Comparison of ENCODE assay signal across 8 cellular contexts in genomic region chr19:51473009-51473707, GRCh38. TPM values are rescaled to one million over a fixed set of nuclear protein-coding genes. Genes with fewer than 3 reads are reported as not detected.
DNase-seq lines count a peak whose midpoint lies in the region; ATAC-seq and TF ChIP-seq lines count a peak whose summit lies in the region.

No MANE protein-coding gene starts in this region.

- no peaks in the 10 kb centered on the region for H3K79me2 ChIP-seq in DOHH2 (ENCODE audit: control insufficient read depth, low read length)

- no peaks in the 10 kb centered on the region for H3K36me3 Mint-ChIP-seq in activated naive CD4-positive, alpha-beta T cell treated with anti-CD3 and anti-CD28 coated beads, Interleukin-2, amount 50 U/mL, for 72 hours

- H3K4me2 ChIP-seq in DOHH2 (ENCODE audit: low read length): no peak overlapping the region

- no peaks in the 10 kb centered on the region for H3K9me2 ChIP-seq in DOHH2 (replicated peaks; ENCODE audit: control insufficient read depth, low read length)

- H3K27me3 ChIP-seq in DOHH2 (ENCODE audit: control insufficient read depth, low read length): peaks cover 11% of the 10 kb centered on the region; the same call in 1 of the 2 replicates
- peaks cover 0 to 38% (median 8%) of the 10 kb centered on the region in 9 donors for H3K27me3 ChIP-seq in heart left ventricle
- no peaks in the 10 kb centered on the region for H3K27me3 ChIP-seq in aorta (ENCODE audit: control insufficient read depth in 1 of 2, insufficient read depth in 2 of 2, low read length in 1 of 2)

- H3K27ac ChIP-seq in DOHH2 (ENCODE audit: low read depth, low read length) (no peak overlapping the region), heart left ventricle (no peak overlapping the region), aorta (ENCODE audit: low read depth in 1 of 2, low read length in 2 of 2) (no peak overlapping the region)

- H3K36me3 ChIP-seq in DOHH2 (ENCODE audit: control insufficient read depth, low read length): no peaks in the 10 kb centered on the region
- no peaks in the 10 kb centered on the region for H3K36me3 ChIP-seq in heart left ventricle
- H3K36me3 ChIP-seq in aorta (ENCODE audit: control insufficient read depth in 1 of 2, insufficient read depth in 2 of 2, low read length in 1 of 2): no peaks in the 10 kb centered on the region

- peak; percentile 79 to 86 for ATAC-seq in activated naive CD4-positive, alpha-beta T cell treated with anti-CD3 and anti-CD28 coated beads, Interleukin-2, amount 50 U/mL, for 72 hours
- peak; percentile 67 to 82 (median 78) for ATAC-seq in heart left ventricle
- ATAC-seq in aorta (ENCODE audit: low FRiP score): peak; percentile 67
- ATAC-seq in HG03521 (IDR thresholded peaks at IDR 0.05; ENCODE audit: unreplicated experiment): no peak

- H3F3A ChIP-seq in DOHH2 (ENCODE audit: control insufficient read depth, insufficient read depth): no peaks in the 10 kb centered on the region

- H3K9me3 ChIP-seq in DOHH2 (ENCODE audit: control insufficient read depth, insufficient read depth, low read length) (no peaks in the 10 kb centered on the region), heart left ventricle (no peaks in the 10 kb centered on the region), aorta (ENCODE audit: control insufficient read depth, low read length) (no peaks in the 10 kb centered on the region)

- whole genome bisulfite sequencing in heart left ventricle, 4 donors: 31 to 35% (median 33%) methylated on average over 7 of the region's 7 CpGs
- WGBS in aorta, 2 donors: 28 to 32% methylated on average over 7 of the region's 7 CpGs

- H4K20me1 ChIP-seq in DOHH2 (ENCODE audit: control insufficient read depth, insufficient read depth, low read depth, low read length): no peaks in the 10 kb centered on the region

- H3K9me3 Mint-ChIP-seq in activated naive CD4-positive, alpha-beta T cell treated with anti-CD3 and anti-CD28 coated beads, Interleukin-2, amount 50 U/mL, for 72 hours: no peaks in the 10 kb centered on the region

- TF ChIP-seq POLR2A in heart left ventricle (IDR thresholded peaks at IDR 0.05): no peak

- DNase-seq in M059J (ENCODE audit: low read depth) (peak; percentile 55), SKM-1 treated with dmso at 0.1 percent for 144 hours (lab: John Stamatoyannopoulos, UW; ENCODE audit: unreplicated experiment) (peak; percentile 32), heart left ventricle (peak in 4 of 5 donors; percentile 70 to 77 (median 72)), pulmonary artery endothelial cell (ENCODE audit: low read depth, low spot score) (peak; percentile 24), aorta (peak; percentile 76 to 84)
- peak; percentile 72 to 90 for DNase-seq in activated naive CD4-positive, alpha-beta T cell treated with anti-CD3 and anti-CD28 coated beads, Interleukin-2, amount 50 U/mL, for 72 hours (ENCODE audit: low spot score in 2 of 2)

- intact Hi-C loops in heart left ventricle (cut with DNase I): loop anchor here (1.0 to 10.0 kb wide), 8 partner anchors 184 to 312 kb away; no protein-coding TSS in a partner anchor
- intact Hi-C loops in aorta (cut with DNase I): loop anchor here (2.0 to 5.0 kb wide), 3 partner anchors 184 to 306 kb away; no protein-coding TSS in a partner anchor

- H3K4me3 ChIP-seq in DOHH2 (ENCODE audit: low read length) (no peak overlapping the region), heart left ventricle (no peak overlapping the region), aorta (ENCODE audit: low read length in 2 of 2) (no peak overlapping the region)

- H3K4me1 ChIP-seq in DOHH2 (ENCODE audit: control insufficient read depth, low read length) (no peaks in the 10 kb centered on the region), heart left ventricle (peaks cover 0 to under 1% (median 0%) of the 10 kb centered on the region in 12 donors), aorta (ENCODE audit: control insufficient read depth in 1 of 2, insufficient read depth in 2 of 2, low read length in 2 of 2) (no peaks in the 10 kb centered on the region)

- TF ChIP-seq CTCF in DOHH2 (IDR thresholded peaks at IDR 0.05; ENCODE audit: low read depth, low read length, poor library complexity, severe bottlenecking) (peak; percentile 84), heart left ventricle (IDR thresholded peaks at IDR 0.05) (peak; percentile 77 to 97 (median 86))

- peak overlapping the region in 1 of 2 donors; percentile 37 for H3K27ac Mint-ChIP-seq in activated naive CD4-positive, alpha-beta T cell treated with anti-CD3 and anti-CD28 coated beads, Interleukin-2, amount 50 U/mL, for 72 hours

RNA-seq across cellular contexts. Expression of gene CEACAM18, which starts 5.2 kb away (rescaled TPM):
- total RNA-seq in M059J (2014; rRNA removed; shearing (Covaris generic)): not detected in 2 replicates
- not detected for total RNA-seq in activated naive CD4-positive, alpha-beta T cell treated with anti-CD3 and anti-CD28 coated beads, Interleukin-2, amount 50 U/mL, for 72 hours
- not detected for total RNA-seq in heart left ventricle
- polyA plus RNA-seq in heart left ventricle: not detected
- total RNA-seq in pulmonary artery endothelial cell: not detected in 2 replicates
- not detected for total RNA-seq in aorta
- under 1 TPM in 1 of 2 donors, not detected in 1; 0.63 TPM for polyA plus RNA-seq in aorta

RNA-seq across cellular contexts. Expression of gene SIGLEC8, which starts 14.9 kb away (rescaled TPM):
- not detected in 2 replicates for total RNA-seq in M059J (2014; rRNA removed; shearing (Covaris generic))
- not detected for total RNA-seq in activated naive CD4-positive, alpha-beta T cell treated with anti-CD3 and anti-CD28 coated beads, Interleukin-2, amount 50 U/mL, for 72 hours
- total RNA-seq in heart left ventricle: under 1 TPM in 2 of 9 donors, not detected in 7; 0.12 to 0.48 TPM
- not detected for polyA plus RNA-seq in heart left ventricle
- not detected in 2 replicates for total RNA-seq in pulmonary artery endothelial cell
- under 1 TPM; 0.16 to 0.69 TPM for total RNA-seq in aorta
- 1 to 10 TPM in 1 of 2 donors, under 1 TPM in 1; 0.15 to 1.1 TPM for polyA plus RNA-seq in aorta

RNA-seq across cellular contexts. Expression of gene SIGLEC12, which starts 28.4 kb away (rescaled TPM):
- total RNA-seq in M059J (2014; rRNA removed; shearing (Covaris generic)): not detected in 2 replicates
- 1 to 10 TPM in 1 of 2 donors, not detected in 1; 1.4 TPM for total RNA-seq in activated naive CD4-positive, alpha-beta T cell treated with anti-CD3 and anti-CD28 coated beads, Interleukin-2, amount 50 U/mL, for 72 hours
- total RNA-seq in heart left ventricle: under 1 TPM in 4 of 9 donors, not detected in 5; 0.20 to 0.43 (median 0.24) TPM
- polyA plus RNA-seq in heart left ventricle: under 1 TPM in 1 of 2 donors, not detected in 1; 0.15 TPM
- not detected in 2 replicates for total RNA-seq in pulmonary artery endothelial cell
- total RNA-seq in aorta: 1 to 10 TPM in 1 of 2 donors, not detected in 1; 2.0 TPM
- under 1 TPM in 1 of 2 donors, not detected in 1; 0.75 TPM for polyA plus RNA-seq in aorta

RNA-seq across cellular contexts. Expression of gene SIGLEC10, which starts 55.7 kb away (rescaled TPM):
- total RNA-seq in M059J (2014; rRNA removed; shearing (Covaris generic)): not detected in 2 replicates
- total RNA-seq in activated naive CD4-positive, alpha-beta T cell treated with anti-CD3 and anti-CD28 coated beads, Interleukin-2, amount 50 U/mL, for 72 hours: under 1 TPM in 1 of 2 donors, not detected in 1; 0.32 TPM
- total RNA-seq in heart left ventricle (1 to 10 TPM in 4 of 9 donors, under 1 TPM in 5; 0.18 to 7.5 (median 0.58) TPM), pulmonary artery endothelial cell (not detected in 2 replicates), aorta (1 to 10 TPM; 4.0 to 4.6 TPM)
- polyA plus RNA-seq in heart left ventricle (1 to 10 TPM in 1 of 2 donors, under 1 TPM in 1; 0.08 to 1.7 TPM), aorta (1 to 10 TPM; 1.2 to 4.6 TPM)

RNA-seq across cellular contexts. Expression of gene SIGLEC6, which starts 58.3 kb away (rescaled TPM):
- total RNA-seq in M059J (2014; rRNA removed; shearing (Covaris generic)): not detected in 2 replicates
- total RNA-seq in activated naive CD4-positive, alpha-beta T cell treated with anti-CD3 and anti-CD28 coated beads, Interleukin-2, amount 50 U/mL, for 72 hours: not detected
- total RNA-seq in heart left ventricle: under 1 TPM in 5 of 9 donors, not detected in 4; 0.23 to 0.40 (median 0.25) TPM
- under 1 TPM in 1 of 2 donors, not detected in 1; 0.10 TPM for polyA plus RNA-seq in heart left ventricle
- not detected in 2 replicates for total RNA-seq in pulmonary artery endothelial cell
- total RNA-seq in aorta: 1 to 10 TPM in 1 of 2 donors, under 1 TPM in 1; 0.52 to 2.9 TPM
- polyA plus RNA-seq in aorta: not detected

Comparison
In these comparisons a context has a peak if more than half of its experiments do, and no peak if none do; other contexts are left out.
1. DNase-seq: peak in every context shown above with its lines; median percentile 81 in activated naive CD4-positive, alpha-beta T cell treated with anti-CD3 and anti-CD28 coated beads, Interleukin-2, amount 50 U/mL, for 72 hours; 80 in aorta; 72 in heart left ventricle; 55 in M059J; 32 in SKM-1 treated with dmso at 0.1 percent for 144 hours; 24 in pulmonary artery endothelial cell.